In the genomic region with DNA sequence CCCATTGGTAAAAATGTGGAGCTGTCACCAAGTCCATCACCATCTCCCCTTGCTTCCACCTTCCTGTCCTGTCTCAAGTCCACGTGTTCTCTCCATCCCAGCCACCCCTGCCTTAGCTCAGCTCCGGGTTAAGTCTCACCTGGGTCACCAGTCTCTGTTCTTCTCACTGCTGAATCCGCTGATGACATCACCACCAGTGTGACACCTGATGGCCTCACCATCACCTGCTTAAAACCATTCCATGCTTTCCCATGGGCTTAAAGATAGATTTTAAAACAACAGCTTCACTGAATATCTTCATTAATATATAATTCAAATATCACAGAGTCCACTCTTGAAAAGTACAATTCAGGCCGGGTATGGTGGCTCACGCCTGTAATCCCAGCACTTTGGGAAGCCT, we compare ENCODE assay signal across 13 cellular contexts.
"Had no signal": no experiment of that assay in that cellular context is flagged by ENCODE, and none has a peak within 500 bp of the region (broad histone marks: within the 10 kb centered on the region; RNA-seq: fewer than 3 reads in every experiment).

No MANE protein-coding gene starts in this region.

- H3K4me3 ChIP-seq: esophagus squamous epithelium, lower lobe of right lung had no signal

- FAIRE-seq: small intestine had no signal

- H3K27me3 ChIP-seq: brain microvascular endothelial cell, esophagus squamous epithelium had no signal

- H3K27ac ChIP-seq: brain microvascular endothelial cell, lower lobe of right lung had no signal

- ATAC-seq: lower lobe of right lung had no signal

- DNase-seq: activated naive CD4-positive, alpha-beta T cell treated with anti-CD3 and anti-CD28 coated beads for 36 hours; amygdala; brain microvascular endothelial cell; cerebellar nuclear complex; esophagus squamous epithelium; foreskin fibroblast; left cardiac atrium; lower lobe of right lung; naive B cell; posterior cingulate gyrus; small intestine; T-helper 9 cell; trophoblast cell had no signal

- H3K9me3 ChIP-seq: lower lobe of right lung had no signal

- H3K4me3 Mint-ChIP-seq: activated naive CD4-positive, alpha-beta T cell treated with anti-CD3 and anti-CD28 coated beads for 36 hours had no signal

- H3K36me3 ChIP-seq: brain microvascular endothelial cell, esophagus squamous epithelium, lower lobe of right lung had no signal
